In genomic region chr16:1379863-1380174, GRCh38 we compare ENCODE assay signal across 6 cellular contexts. TPM values are rescaled to one million over a fixed set of nuclear protein-coding genes. Genes with fewer than 3 reads are reported as not detected.
DNase-seq lines count a peak whose midpoint lies in the region; FAIRE-seq and TF ChIP-seq lines count a peak whose summit lies in the region.

No MANE protein-coding gene starts in this region.

- no peaks in the 10 kb centered on the region for H3K9me3 ChIP-seq in iPS-18a (ENCODE audit: control insufficient read depth, low read depth, low read length)

- peaks cover 15% of the 10 kb centered on the region for H3K4me1 ChIP-seq in iPS-18a (ENCODE audit: control insufficient read depth, low read depth, low read length)

- intact Hi-C loops in CD14-positive monocyte (cut with micrococcal nuclease), result loop anchor here in 1 of 2 donors (1.0 kb wide), 1 partner anchor 326 kb away; the partner anchor contains the start of gene MAPK8IP3

- H3K9ac ChIP-seq in iPS-18a (ENCODE audit: low read length), result no peak overlapping the region

- no peaks in the 10 kb centered on the region for H3K9me3 Mint-ChIP-seq in CD14-positive monocyte

- FAIRE-seq in frontal cortex (lab: Jason Lieb, UNC), result no peak

- peak overlapping the region in 4 of 7 donors; percentile 20 to 72 (median 54) for H3K27ac Mint-ChIP-seq in CD14-positive monocyte

- H3K27ac ChIP-seq in iPS-18a (ENCODE audit: low read length), result no peak overlapping the region

- no peaks in the 10 kb centered on the region for H3K36me3 ChIP-seq in iPS-18a (ENCODE audit: control insufficient read depth, low read depth, low read length)

- peaks cover 1 to 3% (median 2%) of the 10 kb centered on the region in 3 donors for H3K27me3 Mint-ChIP-seq in CD14-positive monocyte (ENCODE audit: low read depth in 3 of 3)

- H3K36me3 Mint-ChIP-seq in CD14-positive monocyte, result peaks cover 42 to 83% of the 10 kb centered on the region in 2 donors

- H3K27me3 ChIP-seq in iPS-18a (ENCODE audit: control insufficient read depth, insufficient read depth, low read length), result peaks cover 8% of the 10 kb centered on the region

- peak overlapping the region; percentile 71 for H3K4me3 ChIP-seq in iPS-18a (ENCODE audit: low read length)

- DNase-seq in CD14-positive monocyte (ENCODE audit: low spot score), result no peak
- peak; percentile 78 for DNase-seq in NCI-H2227 (lab: John Stamatoyannopoulos, UW; ENCODE audit: unreplicated experiment)
- no peak for DNase-seq in NK-92 treated with Interleukin-12 subunit alpha and Interleukin-12 subunit beta, amount 100 ng/mL, for 24 hours (lab: John Stamatoyannopoulos, UW)
- no peak for DNase-seq in GM19238 (ENCODE audit: insufficient read length, low spot score)
- DNase-seq in frontal cortex (ENCODE audit: low spot score in 2 of 2), result no peak

- peaks cover 17% of the 10 kb centered on the region for H3K4me1 Mint-ChIP-seq in CD14-positive monocyte

- no peak for TF ChIP-seq CTCF in CD14-positive monocyte (IDR thresholded peaks at IDR 0.05)

- peak overlapping the region; percentile 67 to 75 for H3K4me3 Mint-ChIP-seq in CD14-positive monocyte

RNA-seq across cellular contexts. Expression of gene GNPTG, which starts 28.1 kb away (rescaled TPM):
- 10 to 100 TPM; 74.7 to 82.5 TPM for polyA plus RNA-seq in CD14-positive monocyte
- total RNA-seq in frontal cortex, result 17.9 TPM

RNA-seq across cellular contexts. Expression of gene TSR3, which starts 28.1 kb away (rescaled TPM):
- 10 to 100 TPM; 48.2 to 73.1 TPM for polyA plus RNA-seq in CD14-positive monocyte
- 39.5 TPM for total RNA-seq in frontal cortex

RNA-seq across cellular contexts. Expression of gene UNKL, which starts 34.7 kb away (rescaled TPM):
- polyA plus RNA-seq in CD14-positive monocyte, result 1 to 10 TPM; 1.2 to 2.2 TPM
- 8.2 TPM for total RNA-seq in frontal cortex

RNA-seq across cellular contexts. Expression of gene UQCC4, which starts 40.7 kb away (rescaled TPM):
- polyA plus RNA-seq in CD14-positive monocyte, result 10 to 100 TPM; 35.3 to 48.8 TPM
- 13.5 TPM for total RNA-seq in frontal cortex

RNA-seq across cellular contexts. Expression of gene BAIAP3, which starts 46.4 kb away (rescaled TPM):
- polyA plus RNA-seq in CD14-positive monocyte, result not detected
- 11.4 TPM for total RNA-seq in frontal cortex
